ENCODE assay signal across 18 cellular contexts in the genomic region with DNA sequence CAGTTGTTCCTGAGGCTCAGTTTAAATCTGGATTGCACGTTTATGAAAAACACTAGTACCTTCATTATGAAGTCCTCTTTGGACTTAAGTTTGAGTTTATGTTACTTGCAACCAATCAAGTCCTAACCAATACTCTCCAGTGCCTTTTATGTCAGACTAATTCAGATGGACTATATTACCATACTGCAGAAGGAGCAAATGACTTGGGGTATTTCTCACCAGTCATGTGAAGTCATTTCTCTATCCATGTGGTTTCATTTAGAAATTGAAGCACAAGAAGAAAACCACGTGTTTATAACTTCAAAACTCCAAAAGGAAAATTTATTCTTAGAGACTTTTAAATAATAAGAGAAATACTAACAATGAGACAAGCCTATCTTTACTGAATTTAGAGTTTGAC.
DNase-seq lines count a peak whose midpoint lies in the region; ATAC-seq and TF ChIP-seq lines count a peak whose summit lies in the region.
"Had no signal": no experiment of that assay in that cellular context is flagged by ENCODE, and none has a peak within 500 bp of the region (broad histone marks: within the 10 kb centered on the region; RNA-seq: fewer than 3 reads in every experiment).

No MANE protein-coding gene starts in this region.

- H3K27me3 ChIP-seq in neural progenitor cell = no peaks in the 10 kb centered on the region

- H3K9me3 ChIP-seq in neural progenitor cell (ENCODE audit: low read depth) = no peaks in the 10 kb centered on the region

- ATAC-seq in HG02610 (IDR thresholded peaks at IDR 0.05; ENCODE audit: unreplicated experiment) (peak; percentile 63), GM18520 (IDR thresholded peaks at IDR 0.05; ENCODE audit: unreplicated experiment) (no peak), GM19328 (IDR thresholded peaks at IDR 0.05; ENCODE audit: unreplicated experiment) (no peak)
- ATAC-seq: Right ventricle myocardium inferior, T-cell had no signal

- no peak overlapping the region for H3K4me2 ChIP-seq in neural progenitor cell

- no peaks in the 10 kb centered on the region for H3K27me3 Mint-ChIP-seq in neural progenitor cell (ENCODE audit: insufficient read depth, low read depth)
- H3K27me3 Mint-ChIP-seq: T-cell had no signal

- no peaks in the 10 kb centered on the region for H3K4me1 Mint-ChIP-seq in neural progenitor cell
- H3K4me1 Mint-ChIP-seq: CD14-positive monocyte, T-cell had no signal

- no peak for TF ChIP-seq CTCF in neural progenitor cell (IDR thresholded peaks at IDR 0.05)

- H3K9me3 Mint-ChIP-seq in neural progenitor cell = no peaks in the 10 kb centered on the region
- H3K9me3 Mint-ChIP-seq: CD14-positive monocyte had no signal

- peak; percentile 29 for DNase-seq in EH (ENCODE audit: low read depth)
- DNase-seq in cerebellar cortex (ENCODE audit: low spot score) = peak; percentile 58
- no peak for DNase-seq in neural progenitor cell (ENCODE audit: low spot score)
- no peak for DNase-seq in activated T-cell treated with anti-CD3 and anti-CD28 coated beads for 4 hours
- no peak for DNase-seq in AG08396 (ENCODE audit: low spot score)
- DNase-seq: COR-L47, DMS53, H7, NCI-H1436 treated with DMSO at 0.1 percent for 48 hours, NCI-H2227 treated with DMSO at 0.1 percent for 48 hours, NCI-H526 treated with DMSO at 0.1 percent for 48 hours, T-cell had no signal

- no peak overlapping the region for H3K4me3 ChIP-seq in neural progenitor cell
- H3K4me3 ChIP-seq: SK-N-MC had no signal

- H3K4me1 ChIP-seq in neural progenitor cell = no peaks in the 10 kb centered on the region

- no peaks in the 10 kb centered on the region for H3F3A ChIP-seq in neural progenitor cell (ENCODE audit: low read depth)

- H3K27ac Mint-ChIP-seq in neural progenitor cell = no peak overlapping the region
- H3K27ac Mint-ChIP-seq: CD14-positive monocyte, T-cell had no signal

- H3K27ac ChIP-seq in neural progenitor cell = no peak overlapping the region
- H3K27ac ChIP-seq: SK-N-MC had no signal

- no peaks in the 10 kb centered on the region for H3K36me3 ChIP-seq in neural progenitor cell

- no peak overlapping the region for H3K4me3 Mint-ChIP-seq in neural progenitor cell
- H3K4me3 Mint-ChIP-seq: CD14-positive monocyte, T-cell had no signal

- H3K79me2 ChIP-seq in neural progenitor cell (ENCODE audit: low read depth) = no peaks in the 10 kb centered on the region

- H3K36me3 Mint-ChIP-seq in neural progenitor cell = no peaks in the 10 kb centered on the region
- H3K36me3 Mint-ChIP-seq: CD14-positive monocyte, T-cell had no signal

- H2AFZ ChIP-seq in neural progenitor cell (replicated peaks) = peak overlapping the region; percentile 28

- no peak overlapping the region for H3K9ac ChIP-seq in neural progenitor cell

- no peaks in the 10 kb centered on the region for H4K20me1 ChIP-seq in neural progenitor cell (ENCODE audit: low read depth)

Comparison
In these comparisons a context has a peak if more than half of its experiments do, and no peak if none do; other contexts are left out.
1. DNase-seq: peak in EH (single experiment) and cerebellar cortex (single experiment); none in neural progenitor cell (single experiment), activated T-cell treated with anti-CD3 and anti-CD28 coated beads for 4 hours (single experiment) and AG08396 (single experiment).